8 cellular contexts compared by ENCODE assay signal in genomic region chr19:10315335-10316214, GRCh38. TPM values are rescaled to one million over a fixed set of nuclear protein-coding genes. Genes with fewer than 3 reads are reported as not detected.
DNase-seq lines count a peak whose midpoint lies in the region; ATAC-seq, FAIRE-seq and TF ChIP-seq lines count a peak whose summit lies in the region.

TSS of gene FDX2 (minus strand) at chr19:10316015. CDS start at chr19:10315996, 19 bp downstream.

- H3K4me1 Mint-ChIP-seq in central memory CD8-positive, alpha-beta T cell, result peaks cover 22% of the 10 kb centered on the region

- no peaks in the 10 kb centered on the region for H3K9me3 Mint-ChIP-seq in central memory CD8-positive, alpha-beta T cell

- no peak for FAIRE-seq in kidney (lab: Jason Lieb, UNC)

- H3K36me3 Mint-ChIP-seq in central memory CD8-positive, alpha-beta T cell (ENCODE audit: insufficient read depth), result peaks cover 26% of the 10 kb centered on the region

- H3K4me3 ChIP-seq in kidney (ENCODE audit: low read length in 2 of 2), result peak within 1 kb of the TSS; percentile 84 to 91

- H3K27ac ChIP-seq in kidney (ENCODE audit: low read depth in 2 of 2, low read length in 2 of 2), result peak within 1 kb of the TSS in 1 of 2 donors; percentile 26

- peak within 1 kb of the TSS; percentile 83 for H3K4me3 Mint-ChIP-seq in central memory CD8-positive, alpha-beta T cell

- ATAC-seq in HG03045 (IDR thresholded peaks at IDR 0.05; ENCODE audit: unreplicated experiment) (peak; percentile 64), HG02571 (IDR thresholded peaks at IDR 0.05; ENCODE audit: unreplicated experiment) (no peak)
- ATAC-seq in activated CD4-positive, CD25-positive, alpha-beta regulatory T cell treated with anti-CD3 and anti-CD28 coated beads, Interleukin-2, amount 50 U/mL, for 24 hours, result peak; percentile 89 to 93
- peak; percentile 85 for ATAC-seq in central memory CD8-positive, alpha-beta T cell (replicated peaks; ENCODE audit: extremely low read depth, poor library complexity, severe bottlenecking)

- H3K36me3 ChIP-seq in kidney (ENCODE audit: control insufficient read depth in 1 of 2, insufficient read depth in 2 of 2, low read length in 2 of 2), result peaks cover 5 to 7% of the 10 kb centered on the region in 2 donors

- H3K27me3 Mint-ChIP-seq in central memory CD8-positive, alpha-beta T cell, result no peaks in the 10 kb centered on the region

- H3K9me3 ChIP-seq in kidney (ENCODE audit: control insufficient read depth in 1 of 2, low read length in 2 of 2), result no peaks in the 10 kb centered on the region

- peak within 1 kb of the TSS; percentile 78 to 87 for H3K9ac ChIP-seq in kidney (ENCODE audit: low read length in 2 of 2)

- intact Hi-C loops in kidney (cut with DNase I), result no loop called here

- TF ChIP-seq CTCF in kidney (IDR thresholded peaks at IDR 0.05; ENCODE audit: borderline replicate concordance, extremely low read depth, insufficient read depth), result no peak

- DNase-seq in GM04504 (ENCODE audit: low read depth) (peak; percentile 54), NCI-H345 treated with DMSO at 0.1 percent for 48 hours (lab: John Stamatoyannopoulos, UW; ENCODE audit: unreplicated experiment) (peak; percentile 88), kidney (peak; percentile 95)
- DNase-seq in central memory CD8-positive, alpha-beta T cell (ENCODE audit: low spot score in 2 of 2), result peak; percentile 74 to 83
- peak; percentile 79 to 91 (median 87) for DNase-seq in stimulated activated CD4-positive, alpha-beta T cell treated with anti-CD3 and anti-CD28 coated beads, Interleukin-12 subunit alpha, Interleukin-12 subunit beta, amount 100 ng/mL, for 48 hours (ENCODE audit: low read depth in 2 of 3, low spot score in 1 of 3)

- peaks cover 0 to 2% of the 10 kb centered on the region in 2 donors for H3K4me1 ChIP-seq in kidney (ENCODE audit: control insufficient read depth in 1 of 2, insufficient read depth in 1 of 2, low read depth in 1 of 2, low read length in 2 of 2)

- H3K27ac Mint-ChIP-seq in central memory CD8-positive, alpha-beta T cell (ENCODE audit: low read depth), result peak within 1 kb of the TSS; percentile 72

RNA-seq across cellular contexts. Expression of gene FDX2, which starts in this region (rescaled TPM):
- 20.1 TPM for total RNA-seq in kidney
- polyA plus RNA-seq in kidney (ENCODE audit: insufficient read depth, low read depth, low replicate concordance), result 88.4 TPM
